18 cellular contexts compared by ENCODE assay signal in genomic region chr22:25090225-25090651, GRCh38.
"Had no signal": no experiment of that assay in that cellular context is flagged by ENCODE, and none has a peak within 500 bp of the region (broad histone marks: within the 10 kb centered on the region; RNA-seq: fewer than 3 reads in every experiment).

No MANE protein-coding gene starts in this region.

- H3K4me3 Mint-ChIP-seq: activated naive CD4-positive, alpha-beta T cell treated with anti-CD3 and anti-CD28 coated beads, Interleukin-2, amount 50 U/mL, for 24 hours; naive thymus-derived CD8-positive, alpha-beta T cell had no signal

- H3K9me3 Mint-ChIP-seq: activated naive CD4-positive, alpha-beta T cell treated with anti-CD3 and anti-CD28 coated beads, Interleukin-2, amount 50 U/mL, for 24 hours; naive thymus-derived CD8-positive, alpha-beta T cell had no signal

- H3K4me3 ChIP-seq: adrenal gland, gastrocnemius medialis, lower lobe of right lung, pancreas, SK-N-MC, transverse colon, vagina had no signal

- H3K27ac ChIP-seq: lower lobe of right lung, neutrophil, pancreas, SK-N-MC, transverse colon, vagina had no signal

- H3K27ac Mint-ChIP-seq: activated naive CD4-positive, alpha-beta T cell treated with anti-CD3 and anti-CD28 coated beads, Interleukin-2, amount 50 U/mL, for 24 hours had no signal

- DNase-seq: activated CD4-positive, alpha-beta T cell treated with anti-CD3 and anti-CD28 coated beads, Interleukin-2, amount 50 U/mL, for 4 hours; activated T-cell treated with anti-CD3 and anti-CD28 coated beads for 4 hours; adrenal gland; caudate nucleus; gastrocnemius medialis; lower lobe of right lung; naive thymus-derived CD8-positive, alpha-beta T cell; pancreas; SHP77; stimulated activated CD4-positive, alpha-beta T cell treated with anti-CD3 and anti-CD28 coated beads, Interleukin-2, amount 100 ng/mL, for 24 hours; stimulated activated naive CD8-positive, alpha-beta T cell treated with anti-CD3 and anti-CD28 coated beads, Interleukin-15, Interleukin-2, amounts not matched to agents 100 U/mL and 50 U/mL, for 24 hours; substantia nigra; T-helper 9 cell; transverse colon had no signal

- H3K36me3 Mint-ChIP-seq: activated naive CD4-positive, alpha-beta T cell treated with anti-CD3 and anti-CD28 coated beads, Interleukin-2, amount 50 U/mL, for 24 hours; naive thymus-derived CD8-positive, alpha-beta T cell had no signal

- H3K27me3 Mint-ChIP-seq: activated naive CD4-positive, alpha-beta T cell treated with anti-CD3 and anti-CD28 coated beads, Interleukin-2, amount 50 U/mL, for 24 hours; naive thymus-derived CD8-positive, alpha-beta T cell had no signal

- H3K27me3 ChIP-seq: adrenal gland, gastrocnemius medialis, pancreas, transverse colon, vagina had no signal
